8 cellular contexts compared by ENCODE assay signal in the genomic region with DNA sequence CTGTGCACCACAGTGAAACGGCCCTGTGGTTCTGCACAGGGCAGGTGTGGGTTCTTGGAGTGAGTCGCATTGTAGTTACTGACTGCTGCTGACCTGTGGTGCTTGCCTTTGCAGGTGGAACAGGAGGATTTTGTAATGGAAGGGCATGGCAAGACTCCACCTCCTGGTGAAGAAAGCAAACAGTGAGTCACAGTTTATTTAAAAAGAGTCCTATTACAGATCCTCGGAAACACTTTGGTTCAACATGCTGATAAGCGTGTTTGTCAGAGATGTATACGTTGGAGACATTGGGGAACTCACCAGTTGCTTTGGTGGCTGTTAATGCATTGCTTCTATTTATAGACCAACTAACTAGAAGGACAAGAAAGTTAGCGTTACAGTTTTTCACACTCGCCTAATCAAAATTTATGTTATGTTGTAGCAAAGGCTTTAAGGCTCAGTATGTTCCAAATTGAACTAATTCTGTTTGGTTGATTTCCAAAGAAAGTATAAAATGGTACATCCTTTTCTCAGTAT. TPM values are rescaled to one million over a fixed set of nuclear protein-coding genes. Genes with fewer than 3 reads are reported as not detected.
DNase-seq lines count a peak whose midpoint lies in the region; ATAC-seq and TF ChIP-seq lines count a peak whose summit lies in the region.

No MANE protein-coding gene starts in this region.

- no peaks in the 10 kb centered on the region for H3K36me3 Mint-ChIP-seq in natural killer cell treated with Interleukin-12 subunit alpha and Interleukin-12 subunit beta and Interleukin-15 and Interleukin-18, amount 100 ng/mL, for 72 hours

- H3K9me3 ChIP-seq in SK-N-MC (ENCODE audit: low read depth, low read length) = no peaks in the 10 kb centered on the region

- no peak overlapping the region for H3K9ac ChIP-seq in SK-N-MC (ENCODE audit: insufficient read length)

- no peaks in the 10 kb centered on the region for H3K9me3 Mint-ChIP-seq in natural killer cell treated with Interleukin-12 subunit alpha and Interleukin-12 subunit beta and Interleukin-15 and Interleukin-18, amount 100 ng/mL, for 72 hours

- H3K27ac Mint-ChIP-seq in natural killer cell treated with Interleukin-12 subunit alpha and Interleukin-12 subunit beta and Interleukin-15 and Interleukin-18, amount 100 ng/mL, for 72 hours = no peak overlapping the region

- ATAC-seq in HG03095 (IDR thresholded peaks at IDR 0.05; ENCODE audit: unreplicated experiment) = no peak
- no peak for ATAC-seq in natural killer cell treated with Interleukin-12 subunit alpha and Interleukin-12 subunit beta and Interleukin-15 and Interleukin-18, amount 100 ng/mL, for 72 hours
- ATAC-seq in GM21381 (IDR thresholded peaks at IDR 0.05; ENCODE audit: unreplicated experiment) = no peak

- DNase-seq in DMS 273 (lab: John Stamatoyannopoulos, UW; ENCODE audit: unreplicated experiment) (peak; percentile 34), LNCaP clone FGC (ENCODE audit: low read depth) (peak; percentile 94), SK-N-MC (ENCODE audit: low read depth, low spot score) (no peak), fibroblast of villous mesenchyme (ENCODE audit: low read depth) (peak; percentile 83)
- peak; percentile 37 for DNase-seq in stimulated activated CD8-positive, alpha-beta memory T cell treated with anti-CD3 and anti-CD28 coated beads, Interleukin-4, amount 100 ng/mL, for 48 hours
- no peak for DNase-seq in natural killer cell treated with Interleukin-12 subunit alpha and Interleukin-12 subunit beta and Interleukin-15 and Interleukin-18, amount 100 ng/mL, for 72 hours (ENCODE audit: low spot score)

- H3K4me1 Mint-ChIP-seq in natural killer cell treated with Interleukin-12 subunit alpha and Interleukin-12 subunit beta and Interleukin-15 and Interleukin-18, amount 100 ng/mL, for 72 hours (ENCODE audit: low read depth in 2 of 2) = peaks cover 0 to 10% of the 10 kb centered on the region in 2 donors

- H3K27me3 Mint-ChIP-seq in natural killer cell treated with Interleukin-12 subunit alpha and Interleukin-12 subunit beta and Interleukin-15 and Interleukin-18, amount 100 ng/mL, for 72 hours = no peaks in the 10 kb centered on the region

- H3K4me3 Mint-ChIP-seq in natural killer cell treated with Interleukin-12 subunit alpha and Interleukin-12 subunit beta and Interleukin-15 and Interleukin-18, amount 100 ng/mL, for 72 hours = no peak overlapping the region

- H3K27ac ChIP-seq in SK-N-MC = peak overlapping the region; percentile 83

- H3K4me3 ChIP-seq in LNCaP clone FGC (ENCODE audit: low read depth, low read length) (peak overlapping the region; percentile 7; the same call in 1 of the 2 replicates), SK-N-MC (no peak overlapping the region), fibroblast of villous mesenchyme (ENCODE audit: low read depth, low read length) (no peak overlapping the region)

- no peak for TF ChIP-seq CTCF in LNCaP clone FGC (IDR thresholded peaks at IDR 0.05; ENCODE audit: control insufficient read depth, extremely low read depth, insufficient read depth)
- TF ChIP-seq CTCF in fibroblast of villous mesenchyme (IDR thresholded peaks at IDR 0.05; ENCODE audit: insufficient read depth, low read depth, low read length) = peak; percentile 31

- H3K36me3 ChIP-seq in SK-N-MC (ENCODE audit: insufficient read depth, low read length) = no peaks in the 10 kb centered on the region

RNA-seq across cellular contexts. Expression of a gene that starts 21.7 kb away (rescaled TPM):
- 18.4 and 23.3 TPM in 2 replicates for total RNA-seq in fibroblast of villous mesenchyme
- total RNA-seq in natural killer cell treated with Interleukin-12 subunit alpha and Interleukin-12 subunit beta and Interleukin-15 and Interleukin-18, amount 100 ng/mL, for 72 hours = 10 to 100 TPM; 43.6 to 52.7 TPM

Comparison
In these comparisons a context has a peak if more than half of its experiments do, and no peak if none do; other contexts are left out.
1. DNase-seq: peak in DMS 273 (single experiment), LNCaP clone FGC (single experiment), fibroblast of villous mesenchyme (single experiment) and stimulated activated CD8-positive, alpha-beta memory T cell treated with anti-CD3 and anti-CD28 coated beads, Interleukin-4, amount 100 ng/mL, for 48 hours (single experiment); none in SK-N-MC (single experiment) and natural killer cell treated with Interleukin-12 subunit alpha and Interleukin-12 subunit beta and Interleukin-15 and Interleukin-18, amount 100 ng/mL, for 72 hours (single experiment).